In the genomic region with DNA sequence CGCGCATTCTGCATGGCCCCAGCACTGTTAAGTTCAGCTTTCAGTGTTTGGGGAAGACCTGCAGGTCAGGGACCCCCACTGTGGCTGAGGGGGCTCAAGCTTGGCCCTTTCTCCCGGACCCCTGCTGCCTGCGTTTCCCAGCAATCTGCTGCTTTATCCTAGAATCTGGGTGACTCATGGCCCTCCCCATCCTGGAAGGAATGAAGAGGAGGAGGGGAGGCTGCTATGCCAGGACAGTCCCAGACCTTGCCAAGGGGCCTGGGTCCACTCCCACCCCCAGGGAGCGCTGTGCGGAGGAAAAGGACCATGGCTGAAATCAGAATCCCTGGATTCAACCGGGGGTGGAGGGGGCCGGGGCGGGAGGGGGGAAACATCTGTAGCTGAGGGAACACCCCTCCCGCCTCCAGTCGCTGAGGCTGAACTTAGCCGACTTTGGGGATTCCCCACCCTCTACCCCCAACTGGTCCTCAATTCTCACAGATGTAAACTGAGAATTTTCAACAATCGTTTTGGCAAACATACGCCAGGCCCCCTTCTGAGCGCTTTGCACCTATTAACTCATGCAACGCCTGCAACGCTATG, we compare ENCODE assay signal across 8 cellular contexts. TPM values are rescaled to one million over a fixed set of nuclear protein-coding genes. Genes with fewer than 3 reads are reported as not detected.
DNase-seq lines count a peak whose midpoint lies in the region; ATAC-seq and TF ChIP-seq lines count a peak whose summit lies in the region.

No MANE protein-coding gene starts in this region.

- peak overlapping the region; percentile 93 for H3K4me2 ChIP-seq in hepatocyte

- POLR2A ChIA-PET in activated CD8-positive, alpha-beta T cell treated with anti-CD3 and anti-CD28 coated beads, Interleukin-2, amount 10 ng/mL, durations not matched to agents 7 days and 5 days (lab: Charles Lee): no interaction called here

- peak overlapping the region; percentile 84 for H3K4me3 Mint-ChIP-seq in T-helper 2 cell treated with Interferon-gamma antibody and Interleukin-4, amounts not matched to agents 5 μg/mL and 100 μg/mL, for 36 hours
- peak overlapping the region; percentile 70 for H3K4me3 Mint-ChIP-seq in activated CD8-positive, alpha-beta T cell treated with anti-CD3 and anti-CD28 coated beads, Interleukin-2, amount 10 ng/mL, durations not matched to agents 7 days and 5 days

- no peaks in the 10 kb centered on the region for H3K36me3 ChIP-seq in hepatocyte (replicated peaks; ENCODE audit: insufficient read depth, low read depth)

- H3K27me3 Mint-ChIP-seq in T-helper 2 cell treated with Interferon-gamma antibody and Interleukin-4, amounts not matched to agents 5 μg/mL and 100 μg/mL, for 36 hours (ENCODE audit: low read depth): no peaks in the 10 kb centered on the region
- H3K27me3 Mint-ChIP-seq in activated CD8-positive, alpha-beta T cell treated with anti-CD3 and anti-CD28 coated beads, Interleukin-2, amount 10 ng/mL, durations not matched to agents 7 days and 5 days (ENCODE audit: low read depth): peaks cover 5% of the 10 kb centered on the region

- no peak overlapping the region for H3K27ac ChIP-seq in hepatocyte

- CTCF ChIA-PET in activated CD8-positive, alpha-beta T cell treated with anti-CD3 and anti-CD28 coated beads, Interleukin-2, amount 10 ng/mL, durations not matched to agents 7 days and 5 days (lab: Charles Lee): interaction anchor here (0.9 to 3.7 kb wide), 7 partner anchors 13 to 72 kb away, joined by 3 to 40 read pairs (median 5); a partner anchor contains a TSS

- no peaks in the 10 kb centered on the region for H3K27me3 ChIP-seq in hepatocyte

- H3K9me3 ChIP-seq in hepatocyte (ENCODE audit: low read depth): no peaks in the 10 kb centered on the region

- no peaks in the 10 kb centered on the region for H3K9me2 ChIP-seq in hepatocyte (replicated peaks; ENCODE audit: insufficient read depth)

- H2AFZ ChIP-seq in hepatocyte: peak overlapping the region; percentile 82

- H3K36me3 Mint-ChIP-seq in T-helper 2 cell treated with Interferon-gamma antibody and Interleukin-4, amounts not matched to agents 5 μg/mL and 100 μg/mL, for 36 hours (ENCODE audit: low read depth): no peaks in the 10 kb centered on the region
- H3K36me3 Mint-ChIP-seq in activated CD8-positive, alpha-beta T cell treated with anti-CD3 and anti-CD28 coated beads, Interleukin-2, amount 10 ng/mL, durations not matched to agents 7 days and 5 days (ENCODE audit: low read depth): no peaks in the 10 kb centered on the region

- no peaks in the 10 kb centered on the region for H3K4me1 ChIP-seq in hepatocyte (ENCODE audit: insufficient read depth)

- WGBS in hepatocyte (ENCODE audit: low lambda C conversion rate, missing lambda C conversion rate): 8% methylated on average over 17 of the region's 17 CpGs

- H3K9me3 Mint-ChIP-seq in T-helper 2 cell treated with Interferon-gamma antibody and Interleukin-4, amounts not matched to agents 5 μg/mL and 100 μg/mL, for 36 hours: no peaks in the 10 kb centered on the region
- H3K9me3 Mint-ChIP-seq in activated CD8-positive, alpha-beta T cell treated with anti-CD3 and anti-CD28 coated beads, Interleukin-2, amount 10 ng/mL, durations not matched to agents 7 days and 5 days (ENCODE audit: insufficient read depth): no peaks in the 10 kb centered on the region

- H3K79me2 ChIP-seq in hepatocyte: no peaks in the 10 kb centered on the region

- H3K27ac Mint-ChIP-seq in T-helper 2 cell treated with Interferon-gamma antibody and Interleukin-4, amounts not matched to agents 5 μg/mL and 100 μg/mL, for 36 hours: no peak overlapping the region
- no peak overlapping the region for H3K27ac Mint-ChIP-seq in activated CD8-positive, alpha-beta T cell treated with anti-CD3 and anti-CD28 coated beads, Interleukin-2, amount 10 ng/mL, durations not matched to agents 7 days and 5 days

- peaks cover 6% of the 10 kb centered on the region for H3K4me1 Mint-ChIP-seq in T-helper 2 cell treated with Interferon-gamma antibody and Interleukin-4, amounts not matched to agents 5 μg/mL and 100 μg/mL, for 36 hours (ENCODE audit: low read depth)
- peaks cover 8% of the 10 kb centered on the region for H3K4me1 Mint-ChIP-seq in activated CD8-positive, alpha-beta T cell treated with anti-CD3 and anti-CD28 coated beads, Interleukin-2, amount 10 ng/mL, durations not matched to agents 7 days and 5 days (ENCODE audit: low read depth)

- TF ChIP-seq CTCF in hepatocyte (IDR thresholded peaks at IDR 0.05; ENCODE audit: poor library complexity): peak; percentile 41

- ATAC-seq in activated CD8-positive, alpha-beta T cell treated with anti-CD3 and anti-CD28 coated beads, Interleukin-2, amount 10 ng/mL, durations not matched to agents 7 days and 5 days: no peak
- ATAC-seq in HG02938 (IDR thresholded peaks at IDR 0.05; ENCODE audit: unreplicated experiment) (no peak), GM21381 (IDR thresholded peaks at IDR 0.05; ENCODE audit: unreplicated experiment) (no peak)

- H4K20me1 ChIP-seq in hepatocyte (ENCODE audit: insufficient read depth, poor library complexity, severe bottlenecking): no peaks in the 10 kb centered on the region

- DNase-seq in T-helper 2 cell treated with Interferon-gamma antibody and Interleukin-4, amounts not matched to agents 5 μg/mL and 100 μg/mL, for 36 hours (ENCODE audit: low spot score): no peak
- DNase-seq in T-helper 2 cell (no peak), hepatocyte (ENCODE audit: low spot score) (peak; percentile 64), smooth muscle cell of the brain vasculature (ENCODE audit: low read depth, low spot score) (peak; percentile 84), COLO829 (ENCODE audit: low spot score) (no peak)
- no peak for DNase-seq in activated CD8-positive, alpha-beta T cell treated with anti-CD3 and anti-CD28 coated beads, Interleukin-2, amount 10 ng/mL, durations not matched to agents 7 days and 5 days

- peak overlapping the region; percentile 41 for H3K4me3 ChIP-seq in hepatocyte

RNA-seq across cellular contexts. Expression of a gene that starts 20.6 kb away (rescaled TPM):
- total RNA-seq in activated CD8-positive, alpha-beta T cell treated with anti-CD3 and anti-CD28 coated beads, Interleukin-2, amount 10 ng/mL, durations not matched to agents 7 days and 5 days: under 1 TPM; 0.44 to 0.45 TPM
- 0.84 and 0.90 TPM in 2 replicates for total RNA-seq in hepatocyte
- polyA plus RNA-seq in hepatocyte: 1.6 and 3.0 TPM in 2 replicates

RNA-seq across cellular contexts. Expression of a gene that starts 34.7 kb away (rescaled TPM):
- total RNA-seq in activated CD8-positive, alpha-beta T cell treated with anti-CD3 and anti-CD28 coated beads, Interleukin-2, amount 10 ng/mL, durations not matched to agents 7 days and 5 days: 100 to 1,000 TPM; 180 to 185 TPM
- total RNA-seq in hepatocyte: 17.0 and 18.8 TPM in 2 replicates
- polyA plus RNA-seq in hepatocyte: 7.6 and 10.3 TPM in 2 replicates

RNA-seq across cellular contexts. Expression of a gene that starts 34.9 kb away (rescaled TPM):
- total RNA-seq in activated CD8-positive, alpha-beta T cell treated with anti-CD3 and anti-CD28 coated beads, Interleukin-2, amount 10 ng/mL, durations not matched to agents 7 days and 5 days: 100 to 1,000 TPM; 300 to 320 TPM
- 68.4 and 80.1 TPM in 2 replicates for total RNA-seq in hepatocyte
- 379 and 381 TPM in 2 replicates for polyA plus RNA-seq in hepatocyte

Comparison
In these comparisons a context has a peak if more than half of its experiments do, and no peak if none do; other contexts are left out.
1. DNase-seq: peak in hepatocyte (single experiment) and smooth muscle cell of the brain vasculature (single experiment); none in T-helper 2 cell treated with Interferon-gamma antibody and Interleukin-4, amounts not matched to agents 5 μg/mL and 100 μg/mL, for 36 hours (single experiment), T-helper 2 cell (0 of 5), activated CD8-positive, alpha-beta T cell treated with anti-CD3 and anti-CD28 coated beads, Interleukin-2, amount 10 ng/mL, durations not matched to agents 7 days and 5 days (single experiment) and COLO829 (single experiment).